In the genomic region with DNA sequence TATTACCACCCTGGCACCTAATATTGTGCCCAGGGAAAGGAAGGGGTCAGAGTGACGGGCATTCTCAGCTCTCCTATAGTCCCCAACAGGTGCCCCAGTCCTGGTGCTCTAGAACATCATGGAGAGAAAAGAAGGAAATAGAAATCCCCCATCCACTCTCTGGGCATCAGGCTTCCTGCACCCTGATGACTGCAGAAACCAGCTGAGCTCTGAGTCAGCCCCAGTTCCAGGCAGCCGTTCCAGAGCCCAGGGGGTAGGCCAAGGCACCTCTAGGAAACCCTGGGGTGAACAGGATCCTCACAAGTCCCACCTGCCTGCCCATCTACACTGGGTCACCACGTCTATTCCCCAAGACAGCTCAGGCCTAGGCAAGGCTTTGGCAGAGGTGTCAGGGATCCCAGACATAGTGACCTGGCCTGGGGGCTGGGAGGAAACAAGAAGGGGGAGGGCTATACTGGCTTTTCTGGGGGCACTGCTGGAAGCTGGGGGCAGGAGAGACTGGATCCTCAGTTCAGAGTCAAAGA, we compare ENCODE assay signal across 13 cellular contexts. TPM values are rescaled to one million over a fixed set of nuclear protein-coding genes. Genes with fewer than 3 reads are reported as not detected.
DNase-seq lines count a peak whose midpoint lies in the region; ATAC-seq and TF ChIP-seq lines count a peak whose summit lies in the region.
"Had no signal": no experiment of that assay in that cellular context is flagged by ENCODE, and none has a peak within 500 bp of the region (broad histone marks: within the 10 kb centered on the region; RNA-seq: fewer than 3 reads in every experiment).

No MANE protein-coding gene starts in this region.

- H3K4me1 ChIP-seq in SK-N-SH (ENCODE audit: control insufficient read depth in 1 of 2, insufficient read depth in 2 of 2, low read depth in 1 of 2, low read length in 1 of 2) (peaks cover under 1 to 15% of the 10 kb centered on the region in 2 experiments; a peak in 2 of 4 replicates), esophagus squamous epithelium (peaks cover 16 to 85% (median 18%) of the 10 kb centered on the region in 3 donors), osteoblast (ENCODE audit: insufficient read depth, low read length) (peaks cover 37% of the 10 kb centered on the region)

- CTCF ChIA-PET in SK-N-SH (lab: Yijun Ruan, JAX) = interaction anchor here (0.7 to 22.7 kb wide), 2 partner anchors 8 to 18 kb away, joined by 3 to 198 read pairs; a partner anchor contains a TSS

- H3K27ac ChIP-seq in SK-N-SH (ENCODE audit: low read depth in 2 of 2, low read length in 1 of 2) (no peak overlapping the region), esophagus squamous epithelium (peak overlapping the region; percentile 90 to 97 (median 94)), osteoblast (ENCODE audit: low read depth, low read length) (peak overlapping the region; percentile 24)

- TF ChIP-seq CTCF in SK-N-SH (IDR thresholded peaks at IDR 0.05) (no peak), esophagus squamous epithelium (IDR thresholded peaks at IDR 0.05) (no peak), osteoblast (IDR thresholded peaks at IDR 0.05; ENCODE audit: extremely low read depth, low read depth, low read length) (no peak), omental fat pad (IDR thresholded peaks at IDR 0.05) (no peak)

- ATAC-seq in GM21360 (IDR thresholded peaks at IDR 0.05; ENCODE audit: unreplicated experiment) (no peak), omental fat pad (ENCODE audit: low FRiP score) (no peak)
- ATAC-seq: activated T-cell treated with anti-CD3 and anti-CD28 coated beads, Interleukin-2, amount 50 U/mL, for 4 hours; naive thymus-derived CD8-positive, alpha-beta T cell; stimulated activated memory B cell treated with anti-CD40 and anti-IgM and Interleukin-4, amounts not matched to agents 10 μg/mL and 1 μg/mL and 100 μg/mL, for 72 hours had no signal

- no peak for TF ChIP-seq POLR2A in esophagus squamous epithelium (IDR thresholded peaks at IDR 0.05)

- H3K27me3 ChIP-seq in SK-N-SH (ENCODE audit: insufficient read depth) (no peaks in the 10 kb centered on the region), esophagus squamous epithelium (no peaks in the 10 kb centered on the region), osteoblast (ENCODE audit: insufficient read depth, low read length) (no peaks in the 10 kb centered on the region)

- DNase-seq in Daoy (ENCODE audit: low read depth) = peak; percentile 38
- no peak for DNase-seq in SK-N-SH
- no peak for DNase-seq in esophagus squamous epithelium (lab: John Stamatoyannopoulos, UW)
- DNase-seq in osteoblast (ENCODE audit: insufficient read length, low spot score, missing footprints) = peak; percentile 97
- DNase-seq in SHP77 (lab: John Stamatoyannopoulos, UW) = no peak
- no peak for DNase-seq in omental fat pad (ENCODE audit: low spot score)
- no peak for DNase-seq in activated naive CD4-positive, alpha-beta T cell treated with anti-CD3 and anti-CD28 coated beads, Interleukin-2, amount 50 U/mL, for 16 hours
- DNase-seq: activated T-cell treated with anti-CD3 and anti-CD28 coated beads, Interleukin-2, amount 50 U/mL, for 4 hours; hippocampal formation; naive thymus-derived CD8-positive, alpha-beta T cell had no signal

- H3K36me3 ChIP-seq in SK-N-SH (replicated peaks in 1 of 2; ENCODE audit: control insufficient read depth in 1 of 2, insufficient read depth in 2 of 2, low read length in 1 of 2) (no peaks in the 10 kb centered on the region), esophagus squamous epithelium (no peaks in the 10 kb centered on the region), osteoblast (ENCODE audit: insufficient read depth, low read length) (no peaks in the 10 kb centered on the region)

- no peaks in the 10 kb centered on the region for H3K9me2 ChIP-seq in SK-N-SH

- intact Hi-C loops in esophagus squamous epithelium (cut with DNase I) = no loop called here

- H3K4me2 ChIP-seq in SK-N-SH (no peak overlapping the region), osteoblast (ENCODE audit: insufficient read depth, low read length) (no peak overlapping the region)

- H3K4me3 ChIP-seq in SK-N-SH (ENCODE audit: low read depth in 2 of 2, low read length in 1 of 2) = no peak overlapping the region
- H3K4me3 ChIP-seq in esophagus squamous epithelium = peak overlapping the region; percentile 50 to 65 (median 64)
- no peak overlapping the region for H3K4me3 ChIP-seq in osteoblast (ENCODE audit: insufficient read depth, low read length)

- H4K20me1 ChIP-seq in SK-N-SH (ENCODE audit: insufficient read depth) (no peaks in the 10 kb centered on the region), osteoblast (ENCODE audit: insufficient read depth, low read length) (no peaks in the 10 kb centered on the region)

- no peak overlapping the region for H3K9ac ChIP-seq in SK-N-SH

- H3K79me2 ChIP-seq in SK-N-SH (ENCODE audit: insufficient read depth) (no peaks in the 10 kb centered on the region), osteoblast (ENCODE audit: insufficient read depth, low read length) (no peaks in the 10 kb centered on the region)

- H2AFZ ChIP-seq in SK-N-SH (ENCODE audit: low read depth) = no peak overlapping the region
- H2AFZ ChIP-seq in osteoblast (ENCODE audit: low read length) = peak overlapping the region; percentile 74

- no peak for TF ChIP-seq RAD21 in SK-N-SH (IDR thresholded peaks at IDR 0.05; ENCODE audit: low read length)

- H3F3A ChIP-seq in SK-N-SH (replicated peaks; ENCODE audit: insufficient read depth) = no peaks in the 10 kb centered on the region

- POLR2A ChIA-PET in SK-N-SH (lab: Yijun Ruan, JAX) = interaction anchor here (1.0 kb wide), 1 partner anchor 9 kb away, joined by 3 read pairs; a partner anchor contains a TSS

- WGBS in SK-N-SH (ENCODE audit: low lambda C conversion rate) = 77% methylated on average over 1 of the region's 3 CpGs
- 41 to 86% methylated on average over 3 of the region's 3 CpGs for WGBS in esophagus squamous epithelium, 2 donors

- no peaks in the 10 kb centered on the region for H3K9me3 ChIP-seq in SK-N-SH
- H3K9me3 ChIP-seq in esophagus squamous epithelium = no peaks in the 10 kb centered on the region
- no peaks in the 10 kb centered on the region for H3K9me3 ChIP-seq in osteoblast (ENCODE audit: low read depth, low read length)

- TF ChIP-seq EP300 in SK-N-SH (IDR thresholded peaks at IDR 0.05; ENCODE audit: borderline replicate concordance in 1 of 2, low read depth in 1 of 2, low read length in 1 of 2) = no peak

TF ChIP-seq in SK-N-SH, 30 proteins besides CTCF, POLR2A, EP300 and RAD21:
- TF ChIP-seq NRF1 (IDR thresholded peaks at IDR 0.05; ENCODE audit: low read depth, low read length) (no peak), SIN3A (IDR thresholded peaks at IDR 0.05; ENCODE audit: borderline replicate concordance, low read depth, low read length) (no peak), GATA2 (CRISPR knock-in tag; IDR thresholded peaks at IDR 0.05) (no peak), TCF12 (IDR thresholded peaks at IDR 0.05) (no peak), FOSL2 (IDR thresholded peaks at IDR 0.05; ENCODE audit: borderline replicate concordance, low read depth) (0 out of 2 replicates have a peak, but pooled peaks have one; percentile 38)

RNA-seq across cellular contexts. Expression of a gene that starts 0.7 kb away (rescaled TPM):
- 0.29 TPM in 1 of 2 replicates, not detected in the other for total RNA-seq in Daoy (2014; rRNA removed; shearing (Covaris generic))
- polyA plus RNA-seq in SK-N-SH (2012; rRNA removed) = 0.59 and 1.9 TPM in 2 replicates
- 1.0 and 1.2 TPM in 2 replicates for polyA plus RNA-seq in SK-N-SH (2012; cell fraction: cytosol; rRNA removed)
- 0.39 and 0.99 TPM in 2 replicates for polyA plus RNA-seq in SK-N-SH (2012; cell fraction: nucleus; rRNA removed)
- total RNA-seq in esophagus squamous epithelium (100 to 1,000 TPM in 2 of 4 donors, 10 to 100 TPM in 2; 52.7 to 161 (median 96.2) TPM), osteoblast (under 0.01 TPM in 2 replicates), omental fat pad (under 1 TPM in 1 of 4 donors, not detected in 3; 0.72 TPM)
- total RNA-seq: naive thymus-derived CD8-positive, alpha-beta T cell; OCI-LY7 had no signal
- polyA plus RNA-seq: naive thymus-derived CD8-positive, alpha-beta T cell had no signal

RNA-seq across cellular contexts. Expression of a gene that starts 9.5 kb away (rescaled TPM):
- total RNA-seq in Daoy (2014; rRNA removed; shearing (Covaris generic)) = not detected in 2 replicates
- polyA plus RNA-seq in SK-N-SH (2012; rRNA removed) = 4.4 and 4.7 TPM in 2 replicates
- polyA plus RNA-seq in SK-N-SH (2012; cell fraction: cytosol; rRNA removed) = 3.8 and 4.9 TPM in 2 replicates
- 11.9 and 12.4 TPM in 2 replicates for polyA plus RNA-seq in SK-N-SH (2012; cell fraction: nucleus; rRNA removed)
- total RNA-seq in esophagus squamous epithelium (1 to 10 TPM in 3 of 4 donors, under 1 TPM in 1; 0.31 to 2.7 (median 1.7) TPM), osteoblast (1.4 and 1.5 TPM in 2 replicates), omental fat pad (1 to 10 TPM in 2 of 4 donors, under 1 TPM in 1, not detected in 1; 0.60 to 2.2 (median 1.5) TPM)

RNA-seq across cellular contexts. Expression of a gene that starts 19.0 kb away (rescaled TPM):
- 0.11 TPM in 1 of 2 replicates, not detected in the other for total RNA-seq in Daoy (2014; rRNA removed; shearing (Covaris generic))
- 0.05 TPM in 1 of 2 replicates, not detected in the other for polyA plus RNA-seq in SK-N-SH (2012; rRNA removed)
- 0.04 TPM in 2 replicates for polyA plus RNA-seq in SK-N-SH (2012; cell fraction: cytosol; rRNA removed)
- polyA plus RNA-seq in SK-N-SH (2012; cell fraction: nucleus; rRNA removed) = 0.15 and 0.25 TPM in 2 replicates
- total RNA-seq in esophagus squamous epithelium (10 to 100 TPM in 2 of 4 donors, 1 to 10 TPM in 2; 2.9 to 13.5 (median 7.4) TPM), osteoblast (under 0.01 TPM in 1 of 2 replicates, not detected in the other), omental fat pad (10 to 100 TPM in 3 of 4 donors, 1 to 10 TPM in 1; 9.8 to 32.3 (median 24.7) TPM)

RNA-seq across cellular contexts. Expression of a gene that starts 29.2 kb away (rescaled TPM):
- 97.9 and 213 TPM in 2 replicates for total RNA-seq in Daoy (2014; rRNA removed; shearing (Covaris generic))
- polyA plus RNA-seq in SK-N-SH (2012; rRNA removed) = 340 and 445 TPM in 2 replicates
- polyA plus RNA-seq in SK-N-SH (2012; cell fraction: cytosol; rRNA removed) = 565 and 761 TPM in 2 replicates
- 81.8 and 90.8 TPM in 2 replicates for polyA plus RNA-seq in SK-N-SH (2012; cell fraction: nucleus; rRNA removed)
- total RNA-seq in esophagus squamous epithelium (10 to 100 TPM; 27.0 to 59.2 (median 45.3) TPM), osteoblast (17.7 and 27.9 TPM in 2 replicates), omental fat pad (10 to 100 TPM; 30.6 to 90.1 (median 50.0) TPM)

RNA-seq across cellular contexts. Expression of a gene that starts 29.3 kb away (rescaled TPM):
- total RNA-seq in Daoy (2014; rRNA removed; shearing (Covaris generic)) = 16.3 and 17.4 TPM in 2 replicates
- 38.7 and 48.9 TPM in 2 replicates for polyA plus RNA-seq in SK-N-SH (2012; rRNA removed)
- polyA plus RNA-seq in SK-N-SH (2012; cell fraction: cytosol; rRNA removed) = 18.6 and 31.2 TPM in 2 replicates
- 147 and 155 TPM in 2 replicates for polyA plus RNA-seq in SK-N-SH (2012; cell fraction: nucleus; rRNA removed)
- 10 to 100 TPM; 16.9 to 28.6 (median 22.1) TPM for total RNA-seq in esophagus squamous epithelium
- 23.9 and 28.0 TPM in 2 replicates for total RNA-seq in osteoblast
- total RNA-seq in omental fat pad = 100 to 1,000 TPM in 1 of 4 donors, 10 to 100 TPM in 3; 28.1 to 122 (median 33.4) TPM

Comparison
In these comparisons a context has a peak if more than half of its experiments do, and no peak if none do; other contexts are left out.
1. DNase-seq: peak in Daoy (single experiment) and osteoblast (single experiment); none in SK-N-SH (single experiment), esophagus squamous epithelium (single experiment), SHP77 (0 of 2), omental fat pad (single experiment) and activated naive CD4-positive, alpha-beta T cell treated with anti-CD3 and anti-CD28 coated beads, Interleukin-2, amount 50 U/mL, for 16 hours (single experiment).
2. H3K27ac ChIP-seq: peak in esophagus squamous epithelium (4 of 4) and osteoblast (single experiment); none in SK-N-SH (0 of 2).
3. H3K4me3 ChIP-seq: peak in esophagus squamous epithelium (4 of 4); none in SK-N-SH (0 of 2) and osteoblast (single experiment).
4. RNA of a gene that starts 0.7 kb away (total RNA-seq): 52.7 to 161 TPM in esophagus squamous epithelium; 0.72 TPM in omental fat pad, 0.29 TPM in Daoy and under 0.01 TPM in osteoblast; every median in the first group is over 10 times any median in the second.